14 cellular contexts compared by ENCODE assay signal in genomic region chr6:36692861-36693702, GRCh38. TPM values are rescaled to one million over a fixed set of nuclear protein-coding genes. Genes with fewer than 3 reads are reported as not detected.
DNase-seq lines count a peak whose midpoint lies in the region; ATAC-seq and TF ChIP-seq lines count a peak whose summit lies in the region.
"Had no signal": no experiment of that assay in that cellular context is flagged by ENCODE, and none has a peak within 500 bp of the region (broad histone marks: within the 10 kb centered on the region; RNA-seq: fewer than 3 reads in every experiment).

No MANE protein-coding gene starts in this region.

- peak overlapping the region; percentile 77 for H3K27ac Mint-ChIP-seq in central memory CD8-positive, alpha-beta T cell (ENCODE audit: low read depth)
- H3K27ac Mint-ChIP-seq in type B pancreatic cell: peak overlapping the region; percentile 12

- H3K27ac ChIP-seq in right atrium auricular region: no peak overlapping the region
- H3K27ac ChIP-seq in PC-3 (ENCODE audit: low read length): no peak overlapping the region
- H3K27ac ChIP-seq: parathyroid adenoma had no signal

- CTCF ChIA-PET in PC-3 (lab: Charles Lee): no interaction called here

- H3K9me3 ChIP-seq in right atrium auricular region (no peaks in the 10 kb centered on the region), PC-3 (ENCODE audit: low read length) (no peaks in the 10 kb centered on the region)

- H3K79me2 ChIP-seq in PC-3 (ENCODE audit: low read length): no peaks in the 10 kb centered on the region
- H3K79me2 ChIP-seq: parathyroid adenoma had no signal

- no peaks in the 10 kb centered on the region for H3K9me2 ChIP-seq in PC-3 (replicated peaks; ENCODE audit: low read length)

- H3K9ac ChIP-seq in PC-3 (ENCODE audit: low read length): no peak overlapping the region
- H3K9ac ChIP-seq: parathyroid adenoma had no signal

- no TSS peak for BruUV-seq in PC-3 (replicated peaks; lab: Mats Ljungman, UMichigan)

- POLR2A ChIA-PET in PC-3 (lab: Charles Lee; ENCODE audit: unreplicated experiment): no interaction called here

- no peaks in the 10 kb centered on the region for H3K27me3 ChIP-seq in right atrium auricular region
- H3K27me3 ChIP-seq in PC-3 (ENCODE audit: low read length): no peaks in the 10 kb centered on the region

- no peaks in the 10 kb centered on the region for H4K20me1 ChIP-seq in PC-3 (ENCODE audit: low read length)

- no peak overlapping the region for H2AFZ ChIP-seq in PC-3 (ENCODE audit: low read length)
- H2AFZ ChIP-seq: parathyroid adenoma had no signal

- ATAC-seq in Right ventricle myocardium inferior (peak; percentile 81), PC-3 (no peak)
- ATAC-seq in central memory CD8-positive, alpha-beta T cell (replicated peaks; ENCODE audit: extremely low read depth, poor library complexity, severe bottlenecking): no peak

- H3K4me3 ChIP-seq in right atrium auricular region (no peak overlapping the region), PC-3 (ENCODE audit: low read length) (no peak overlapping the region)

- no peaks in the 10 kb centered on the region for H3K27me3 Mint-ChIP-seq in central memory CD8-positive, alpha-beta T cell
- no peaks in the 10 kb centered on the region for H3K27me3 Mint-ChIP-seq in type B pancreatic cell

- H3K4me2 ChIP-seq in PC-3 (ENCODE audit: low read length): no peak overlapping the region

- no peak overlapping the region for H3K4me3 Mint-ChIP-seq in central memory CD8-positive, alpha-beta T cell
- no peak overlapping the region for H3K4me3 Mint-ChIP-seq in type B pancreatic cell
- H3K4me3 Mint-ChIP-seq: H9 had no signal

- H3K9me3 Mint-ChIP-seq in central memory CD8-positive, alpha-beta T cell: no peaks in the 10 kb centered on the region
- no peaks in the 10 kb centered on the region for H3K9me3 Mint-ChIP-seq in type B pancreatic cell
- H3K9me3 Mint-ChIP-seq: H9 had no signal

- H3K4me1 ChIP-seq in right atrium auricular region (peaks cover 0 to 19% of the 10 kb centered on the region in 2 donors), PC-3 (ENCODE audit: insufficient read depth, low read length) (peaks cover 12% of the 10 kb centered on the region)
- H3K4me1 ChIP-seq: parathyroid adenoma had no signal

- TF ChIP-seq CTCF in right atrium auricular region (IDR thresholded peaks at IDR 0.05) (no peak), type B pancreatic cell (conservative IDR thresholded peaks at IDR 0.05) (no peak), PC-3 (conservative IDR thresholded peaks at IDR 0.05; ENCODE audit: low read depth, low read length) (no peak)

- intact Hi-C loops in Right ventricle myocardium inferior (cut with DNase I): no loop called here
- intact Hi-C loops in PC-3 (cut with micrococcal nuclease): no loop called here

- no peaks in the 10 kb centered on the region for H3F3A ChIP-seq in PC-3 (ENCODE audit: low read length, unreplicated experiment)

- H3K36me3 Mint-ChIP-seq in central memory CD8-positive, alpha-beta T cell (ENCODE audit: insufficient read depth): peaks cover 3% of the 10 kb centered on the region
- H3K36me3 Mint-ChIP-seq in type B pancreatic cell: no peaks in the 10 kb centered on the region

- DNase-seq in Right ventricle myocardium inferior (ENCODE audit: missing footprints) (peak; percentile 69), right atrium auricular region (ENCODE audit: low spot score) (no peak), medulla oblongata (ENCODE audit: extremely low spot score) (peak; percentile 10), type B pancreatic cell (ENCODE audit: extremely low spot score, unreplicated experiment) (no peak), occipital lobe (lab: John Stamatoyannopoulos, UW) (no peak), PC-3 (no peak)
- no peak for DNase-seq in central memory CD8-positive, alpha-beta T cell (ENCODE audit: low spot score in 2 of 2)
- DNase-seq in NK-92 treated with Interleukin-12 subunit alpha and Interleukin-12 subunit beta, amount 100 ng/mL, for 24 hours (lab: John Stamatoyannopoulos, UW): no peak
- DNase-seq: EL; H9; NCI-H446; stimulated activated CD4-positive, alpha-beta T cell treated with anti-CD3 and anti-CD28 coated beads, Interleukin-2, amount 100 ng/mL, for 24 hours had no signal

- H3K36me3 ChIP-seq in right atrium auricular region: no peaks in the 10 kb centered on the region
- H3K36me3 ChIP-seq in PC-3 (ENCODE audit: low read depth, low read length): no peaks in the 10 kb centered on the region

- H3K4me1 Mint-ChIP-seq in central memory CD8-positive, alpha-beta T cell: peaks cover 10% of the 10 kb centered on the region
- H3K4me1 Mint-ChIP-seq in type B pancreatic cell (ENCODE audit: unreplicated experiment): no peaks in the 10 kb centered on the region

RNA-seq across cellular contexts. Expression of gene RAB44, which starts 4.5 kb away (rescaled TPM):
- total RNA-seq in Right ventricle myocardium inferior (0.08 TPM), right atrium auricular region (under 1 TPM in 1 of 2 donors, not detected in 1; 0.12 TPM), type B pancreatic cell (ENCODE audit: low replicate concordance) (0.07 TPM in 1 of 2 replicates, not detected in the other), occipital lobe (not detected), PC-3 (2014; rRNA removed) (not detected in 2 replicates)
- total RNA-seq: H9, lung microvascular endothelial cell had no signal

RNA-seq across cellular contexts. Expression of gene CDKN1A, which starts 14.6 kb away (rescaled TPM):
- total RNA-seq in Right ventricle myocardium inferior (63.8 TPM), right atrium auricular region (100 to 1,000 TPM in 1 of 2 donors, 10 to 100 TPM in 1; 63.8 to 128 TPM), type B pancreatic cell (ENCODE audit: low replicate concordance) (76.3 and 185 TPM in 2 replicates), occipital lobe (2.0 TPM), PC-3 (2014; rRNA removed) (79.5 and 91.5 TPM in 2 replicates)

Comparison
In these comparisons a context has a peak if more than half of its experiments do, and no peak if none do; other contexts are left out.
1. DNase-seq: peak in Right ventricle myocardium inferior (single experiment) and medulla oblongata (single experiment); none in right atrium auricular region (single experiment), central memory CD8-positive, alpha-beta T cell (0 of 2), type B pancreatic cell (single experiment), occipital lobe (single experiment), NK-92 treated with Interleukin-12 subunit alpha and Interleukin-12 subunit beta, amount 100 ng/mL, for 24 hours (single experiment) and PC-3 (single experiment).
2. RNA of gene CDKN1A, which starts 14.6 kb away (total RNA-seq): 63.8 to 128 TPM in right atrium auricular region, 79.5 to 91.5 TPM in PC-3, 76.3 to 185 TPM in type B pancreatic cell and 63.8 TPM in Right ventricle myocardium inferior (single experiment); 2.0 TPM in occipital lobe (single experiment); every median in the first group is over 10 times any median in the second.